In the genomic region with DNA sequence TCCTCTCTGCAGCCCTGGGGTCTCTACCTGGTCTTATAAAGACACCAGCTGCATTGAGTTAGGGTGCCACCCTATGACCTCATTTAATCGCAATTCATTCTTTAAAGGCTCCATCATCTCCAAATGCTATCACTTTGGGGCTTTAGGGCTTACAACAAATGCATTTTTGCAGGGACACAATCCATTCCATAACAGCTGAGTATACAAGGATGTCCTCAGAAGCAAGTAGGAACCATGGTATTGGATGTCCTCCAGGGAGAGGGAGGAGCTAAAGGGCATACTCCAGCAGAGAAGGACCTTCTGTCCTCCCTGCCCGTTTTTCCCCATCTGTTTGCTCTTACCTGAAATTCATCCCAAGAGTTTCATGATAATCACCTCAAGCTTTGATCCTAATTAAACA, we compare ENCODE assay signal across 8 cellular contexts. TPM values are rescaled to one million over a fixed set of nuclear protein-coding genes. Genes with fewer than 3 reads are reported as not detected.
DNase-seq lines count a peak whose midpoint lies in the region; ATAC-seq and TF ChIP-seq lines count a peak whose summit lies in the region.

No MANE protein-coding gene starts in this region.

- WGBS in right lobe of liver (ENCODE audit: insufficient coverage, low coverage, low lambda C conversion rate, missing lambda C conversion rate): 50% methylated on average over 2 of the region's 2 CpGs

- no peaks in the 10 kb centered on the region for H3K27me3 ChIP-seq in right lobe of liver

- DNase-seq in EH (ENCODE audit: low read depth): peak; percentile 86
- DNase-seq in LNCaP clone FGC (ENCODE audit: low read depth): peak; percentile 67
- peak; percentile 46 for DNase-seq in cerebellar cortex (ENCODE audit: low spot score)
- DNase-seq in right lobe of liver: no peak
- no peak for DNase-seq in UCSD-AML1 (lab: John Stamatoyannopoulos, UW; ENCODE audit: unreplicated experiment)
- DNase-seq in HUDEP-2 (lab: John Stamatoyannopoulos, UW; ENCODE audit: unreplicated experiment in 76 of 76): no peak
- no peak for DNase-seq in GDM1 (lab: John Stamatoyannopoulos, UW)
- DNase-seq in stimulated activated CD4-positive, alpha-beta T cell treated with anti-CD3 and anti-CD28 coated beads, Interleukin-1b, Interleukin-23, amount 100 ng/mL, for 48 hours: no peak

- peaks cover 0 to 19% (median 7%) of the 10 kb centered on the region in 4 donors for H3K4me1 ChIP-seq in right lobe of liver

- peak; percentile 57 to 72 (median 70) for ATAC-seq in right lobe of liver

- peaks cover 0 to 28% (median 12%) of the 10 kb centered on the region in 4 donors for H3K36me3 ChIP-seq in right lobe of liver

- H3K9me3 ChIP-seq in right lobe of liver: no peaks in the 10 kb centered on the region

- H3K27ac ChIP-seq in right lobe of liver: peak overlapping the region in 1 of 3 donors; percentile 7

- intact Hi-C loops in right lobe of liver (cut with DNase I): loop anchor here (5.0 to 10.0 kb wide), 2 partner anchors 132 to 134 kb away; no protein-coding TSS in a partner anchor

- TF ChIP-seq CTCF in LNCaP clone FGC (IDR thresholded peaks at IDR 0.05; ENCODE audit: control insufficient read depth, extremely low read depth, insufficient read depth): no peak
- no peak for TF ChIP-seq CTCF in right lobe of liver (IDR thresholded peaks at IDR 0.05)

- H3K4me3 ChIP-seq in LNCaP clone FGC (ENCODE audit: low read depth, low read length) (no peak overlapping the region), right lobe of liver (no peak overlapping the region)

- TF ChIP-seq POLR2A in right lobe of liver (IDR thresholded peaks at IDR 0.05): no peak

RNA-seq across cellular contexts. Expression of a gene that starts 30.3 kb away (rescaled TPM):
- total RNA-seq in right lobe of liver: 10 to 100 TPM; 17.5 to 29.9 (median 25.5) TPM

Comparison
In these comparisons a context has a peak if more than half of its experiments do, and no peak if none do; other contexts are left out.
1. DNase-seq: peak in EH (single experiment), LNCaP clone FGC (single experiment) and cerebellar cortex (single experiment); none in right lobe of liver (0 of 3), UCSD-AML1 (single experiment), HUDEP-2 (0 of 76), GDM1 (single experiment) and stimulated activated CD4-positive, alpha-beta T cell treated with anti-CD3 and anti-CD28 coated beads, Interleukin-1b, Interleukin-23, amount 100 ng/mL, for 48 hours (single experiment).